8 cellular contexts compared by ENCODE assay signal in the genomic region with DNA sequence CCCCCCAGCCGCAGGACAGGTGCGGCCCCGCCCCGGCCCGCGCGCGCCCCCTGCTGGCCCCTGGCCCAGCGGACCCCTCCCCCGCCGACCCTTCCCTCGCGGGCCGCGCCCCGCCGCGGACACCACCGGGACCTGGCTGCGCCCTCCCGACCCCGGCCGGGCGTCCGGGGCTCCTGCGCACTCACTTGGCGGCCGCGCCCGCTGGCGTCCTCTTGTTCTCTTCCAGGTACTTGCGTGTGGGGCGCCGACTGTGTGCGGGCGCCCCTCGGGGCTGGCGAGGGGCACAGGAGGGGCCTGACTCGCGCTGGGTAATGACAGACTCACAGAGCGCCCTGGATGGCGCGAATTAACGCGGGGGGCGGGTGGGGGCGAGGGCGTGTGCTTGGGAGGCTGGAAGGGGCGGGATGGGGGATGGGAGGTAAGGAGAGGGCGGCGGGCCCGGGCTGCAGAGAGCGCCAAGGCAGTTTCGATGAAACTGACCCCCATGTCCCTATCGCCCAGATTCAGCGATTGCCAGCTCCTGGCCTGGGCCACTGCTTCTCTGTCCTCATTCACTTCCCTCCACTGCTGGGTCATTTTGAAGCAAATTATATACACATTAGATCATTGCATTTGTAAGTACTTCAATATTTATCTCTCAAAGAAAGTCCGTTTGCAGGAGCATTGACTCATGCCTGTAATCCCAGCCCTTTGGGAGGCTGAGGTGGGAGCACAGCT. TPM values are rescaled to one million over a fixed set of nuclear protein-coding genes. Genes with fewer than 3 reads are reported as not detected.
A peak's percentile ranks its signal among the peaks of the same experiment; 100 is the strongest.
DNase-seq lines count a peak whose midpoint lies in the region; ATAC-seq and TF ChIP-seq lines count a peak whose summit lies in the region.

No MANE protein-coding gene starts in this region.

- H3K4me1 ChIP-seq in effector memory CD4-positive, alpha-beta T cell (ENCODE audit: control insufficient read depth, insufficient read depth, low read length, poor library complexity, severe bottlenecking) = peaks cover 18% of the 10 kb centered on the region
- H3K4me1 ChIP-seq in mucosa of rectum (ENCODE audit: control insufficient read depth in 2 of 2, insufficient read depth in 2 of 2, low read length in 2 of 2) = peaks cover 8 to 15% of the 10 kb centered on the region in 2 donors
- peaks cover 15 to 43% of the 10 kb centered on the region in 2 donors for H3K4me1 ChIP-seq in thoracic aorta (ENCODE audit: control insufficient read depth in 1 of 2, low read depth in 2 of 2)

- no peak for TF ChIP-seq POLR2A in NB4 (IDR thresholded peaks at IDR 0.05; ENCODE audit: extremely low read depth, insufficient read length)

- H3K27me3 Mint-ChIP-seq in activated CD4-positive, alpha-beta T cell treated with anti-CD3 and anti-CD28 coated beads for 36 hours = peaks cover 5% of the 10 kb centered on the region

- CTCF ChIA-PET in activated CD4-positive, alpha-beta T cell treated with anti-CD3 and anti-CD28 coated beads for 36 hours (lab: Charles Lee) = interaction anchor here (0.8 to 1.5 kb wide), 3 partner anchors 11 to 63 kb away, joined by 3 to 5 read pairs (median 4); no protein-coding TSS in a partner anchor

- H3K27ac Mint-ChIP-seq in activated CD4-positive, alpha-beta T cell treated with anti-CD3 and anti-CD28 coated beads for 36 hours = peak overlapping the region; percentile 14

- POLR2A ChIA-PET in activated CD4-positive, alpha-beta T cell treated with anti-CD3 and anti-CD28 coated beads for 36 hours (lab: Charles Lee) = interaction anchor here (0.6 kb wide), 1 partner anchor 22 kb away, joined by 3 read pairs; no protein-coding TSS in a partner anchor

- intact Hi-C loops in activated CD4-positive, alpha-beta T cell treated with anti-CD3 and anti-CD28 coated beads for 36 hours (cut with DNase I, micrococcal nuclease) = loop anchor here in 1 of 2 experiments (5.0 kb wide), 1 partner anchor 317 kb away; a partner anchor contains a TSS

- DNase-seq in GM12865 (ENCODE audit: low read depth) (peak; percentile 45), NB4 (ENCODE audit: low read depth) (peak; percentile 53), thoracic aorta (ENCODE audit: low spot score) (no peak), midbrain (lab: John Stamatoyannopoulos, UW) (no peak), GM19240 (ENCODE audit: insufficient read length, low spot score) (no peak)
- DNase-seq in activated CD4-positive, alpha-beta T cell treated with anti-CD3 and anti-CD28 coated beads for 36 hours = peak; percentile 69
- DNase-seq in effector memory CD4-positive, alpha-beta T cell = peak in 2 of 3 donors; percentile 14 to 30

- peaks cover 16% of the 10 kb centered on the region for H3K4me1 Mint-ChIP-seq in activated CD4-positive, alpha-beta T cell treated with anti-CD3 and anti-CD28 coated beads for 36 hours

- H3K4me3 Mint-ChIP-seq in activated CD4-positive, alpha-beta T cell treated with anti-CD3 and anti-CD28 coated beads for 36 hours = peak overlapping the region; percentile 59

- peak; percentile 37 for ATAC-seq in activated CD4-positive, alpha-beta T cell treated with anti-CD3 and anti-CD28 coated beads for 36 hours
- ATAC-seq in thoracic aorta (ENCODE audit: insufficient number of reproducible peaks, low FRiP score, low read depth) = no peak

- peak; percentile 54 for TF ChIP-seq CTCF in GM12865 (IDR thresholded peaks at IDR 0.05; ENCODE audit: insufficient read depth, low read depth, low read length, missing control alignments)
- TF ChIP-seq CTCF in NB4 (IDR thresholded peaks at IDR 0.05; ENCODE audit: low read depth, low read length) = peak; percentile 6
- no peak for TF ChIP-seq CTCF in thoracic aorta (IDR thresholded peaks at IDR 0.05)

- H3K27me3 ChIP-seq in effector memory CD4-positive, alpha-beta T cell (replicated peaks; ENCODE audit: control insufficient read depth, insufficient read depth, low read length, poor library complexity, severe bottlenecking) = no peaks in the 10 kb centered on the region
- H3K27me3 ChIP-seq in mucosa of rectum (ENCODE audit: control insufficient read depth in 2 of 2, insufficient read depth in 2 of 2, low read length in 2 of 2) (peaks cover 0 to 2% of the 10 kb centered on the region in 2 donors), thoracic aorta (replicated peaks; ENCODE audit: insufficient read depth) (no peaks in the 10 kb centered on the region)

- peak overlapping the region; percentile 51 for H3K4me3 ChIP-seq in GM12865 (ENCODE audit: low read depth, low read length)
- no peak overlapping the region for H3K4me3 ChIP-seq in NB4 (ENCODE audit: low read depth, low read length)
- peak overlapping the region; percentile 55 for H3K4me3 ChIP-seq in effector memory CD4-positive, alpha-beta T cell (ENCODE audit: insufficient read depth, low read depth, low read length, poor library complexity, severe bottlenecking)
- peak overlapping the region; percentile 65 to 67 for H3K4me3 ChIP-seq in mucosa of rectum (ENCODE audit: low read length in 2 of 2)
- H3K4me3 ChIP-seq in thoracic aorta = peak overlapping the region; percentile 80

- H3K9me3 ChIP-seq in effector memory CD4-positive, alpha-beta T cell (ENCODE audit: control insufficient read depth, low read length) = no peaks in the 10 kb centered on the region
- H3K9me3 ChIP-seq in mucosa of rectum (ENCODE audit: control insufficient read depth in 2 of 2, low read length in 2 of 2) (no peaks in the 10 kb centered on the region), thoracic aorta (no peaks in the 10 kb centered on the region)

- peaks cover 4% of the 10 kb centered on the region for H3K9me3 Mint-ChIP-seq in activated CD4-positive, alpha-beta T cell treated with anti-CD3 and anti-CD28 coated beads for 36 hours (ENCODE audit: low read depth)

- no peaks in the 10 kb centered on the region for H3K36me3 ChIP-seq in effector memory CD4-positive, alpha-beta T cell (ENCODE audit: control insufficient read depth, insufficient read depth, low read length)
- H3K36me3 ChIP-seq in mucosa of rectum (ENCODE audit: control insufficient read depth in 2 of 2, insufficient read depth in 2 of 2, low read length in 2 of 2) = no peaks in the 10 kb centered on the region
- H3K36me3 ChIP-seq in thoracic aorta = no peaks in the 10 kb centered on the region

- no peak overlapping the region for H3K27ac ChIP-seq in effector memory CD4-positive, alpha-beta T cell (ENCODE audit: insufficient read depth, low read length, poor library complexity, severe bottlenecking)
- no peak overlapping the region for H3K27ac ChIP-seq in mucosa of rectum (ENCODE audit: low read depth in 2 of 2, low read length in 2 of 2)
- peak overlapping the region; percentile 26 to 47 for H3K27ac ChIP-seq in thoracic aorta

- peaks cover 2% of the 10 kb centered on the region for H3K36me3 Mint-ChIP-seq in activated CD4-positive, alpha-beta T cell treated with anti-CD3 and anti-CD28 coated beads for 36 hours (ENCODE audit: low read depth)

- H3K9ac ChIP-seq in mucosa of rectum (ENCODE audit: low read depth in 1 of 2, low read length in 2 of 2) = peak overlapping the region; percentile 56 to 71

RNA-seq across cellular contexts. Expression of a gene that starts 0.4 kb away (rescaled TPM):
- 1 to 10 TPM; 1.2 to 1.5 TPM for total RNA-seq in activated CD4-positive, alpha-beta T cell treated with anti-CD3 and anti-CD28 coated beads for 36 hours
- 10 to 100 TPM in 1 of 2 donors, 1 to 10 TPM in 1; 8.7 to 19.9 TPM for total RNA-seq in thoracic aorta

RNA-seq across cellular contexts. Expression of a gene that starts 57.4 kb away (rescaled TPM):
- total RNA-seq in activated CD4-positive, alpha-beta T cell treated with anti-CD3 and anti-CD28 coated beads for 36 hours = not detected
- total RNA-seq in thoracic aorta = not detected

Comparison
In these comparisons a context has a peak if more than half of its experiments do, and no peak if none do; other contexts are left out.
1. DNase-seq: peak in GM12865 (single experiment), NB4 (single experiment), activated CD4-positive, alpha-beta T cell treated with anti-CD3 and anti-CD28 coated beads for 36 hours (single experiment) and effector memory CD4-positive, alpha-beta T cell (2 of 3); none in thoracic aorta (single experiment), midbrain (single experiment) and GM19240 (single experiment).
2. H3K27ac ChIP-seq: peak in thoracic aorta (2 of 2); none in effector memory CD4-positive, alpha-beta T cell (single experiment) and mucosa of rectum (0 of 2).